In the genomic region with DNA sequence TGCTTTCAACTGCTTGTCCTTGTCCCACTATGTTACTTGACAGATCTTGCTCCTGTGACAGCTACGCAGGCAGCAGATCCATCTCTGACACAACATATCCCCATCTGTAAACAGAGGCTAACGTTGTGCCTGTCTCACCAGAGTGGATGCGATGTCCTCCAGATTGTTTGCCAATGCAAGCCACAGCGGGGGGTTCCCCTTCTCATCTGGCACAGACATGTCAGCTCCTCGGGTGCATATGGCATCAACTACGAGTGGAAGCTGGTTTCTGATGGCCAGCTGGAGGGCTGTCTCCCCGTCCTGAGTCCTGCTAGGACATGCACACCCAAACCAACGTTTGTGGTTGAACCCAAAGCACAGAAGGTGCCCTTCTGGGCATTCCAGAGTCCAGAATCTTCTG, we compare ENCODE assay signal across 26 cellular contexts.
"Had no signal": no experiment of that assay in that cellular context is flagged by ENCODE, and none has a peak within 500 bp of the region (broad histone marks: within the 10 kb centered on the region; RNA-seq: fewer than 3 reads in every experiment).

No MANE protein-coding gene starts in this region.

- H3K4me1 ChIP-seq: gastroesophageal sphincter, neural progenitor cell, psoas muscle, transverse colon had no signal

- H3K4me1 Mint-ChIP-seq: naive B cell, neural progenitor cell had no signal

- H3K4me3 ChIP-seq: gastroesophageal sphincter, heart right ventricle, mucosa of descending colon, neural progenitor cell, ovary, psoas muscle, skin epidermis, suprapubic skin, transverse colon, vagina had no signal

- H3K9me3 ChIP-seq: gastroesophageal sphincter, heart right ventricle, mucosa of descending colon, ovary, psoas muscle, suprapubic skin, transverse colon, vagina had no signal

- H3K27me3 Mint-ChIP-seq: activated CD4-positive, alpha-beta memory T cell treated with anti-CD3 and anti-CD28 coated beads, Interleukin-2, amount 10 ng/mL, durations not matched to agents 7 days and 5 days; activated CD4-positive, alpha-beta T cell treated with anti-CD3 and anti-CD28 coated beads for 36 hours; activated naive CD8-positive, alpha-beta T cell; naive B cell; stimulated activated naive CD8-positive, alpha-beta T cell treated with anti-CD3 and anti-CD28 coated beads, Interleukin-15, amount 100 ng/mL, for 72 hours had no signal

- H3K27ac ChIP-seq: gastroesophageal sphincter, neural progenitor cell, ovary, psoas muscle, skin epidermis, suprapubic skin, transverse colon, vagina had no signal

- H3K9me3 Mint-ChIP-seq: activated CD4-positive, alpha-beta memory T cell treated with anti-CD3 and anti-CD28 coated beads, Interleukin-2, amount 10 ng/mL, durations not matched to agents 7 days and 5 days; activated T-cell treated with anti-CD3 and anti-CD28 coated beads, Interleukin-2, amount 50 U/mL, for 4 hours; immature natural killer cell; naive B cell; neural progenitor cell; stimulated activated naive CD8-positive, alpha-beta T cell treated with anti-CD3 and anti-CD28 coated beads, Interleukin-15, amount 100 ng/mL, for 72 hours had no signal

- ATAC-seq: activated CD4-positive, alpha-beta T cell treated with anti-CD3 and anti-CD28 coated beads for 36 hours; activated T-cell treated with anti-CD3 and anti-CD28 coated beads, Interleukin-2, amount 50 U/mL, for 4 hours; esophagus mucosa; gastroesophageal sphincter; heart right ventricle; mucosa of descending colon; right cardiac atrium; stimulated activated naive CD8-positive, alpha-beta T cell treated with anti-CD3 and anti-CD28 coated beads, Interleukin-15, amount 100 ng/mL, for 72 hours had no signal

- H3K27ac Mint-ChIP-seq: activated CD4-positive, alpha-beta memory T cell treated with anti-CD3 and anti-CD28 coated beads, Interleukin-2, amount 10 ng/mL, durations not matched to agents 7 days and 5 days; activated CD4-positive, alpha-beta T cell treated with anti-CD3 and anti-CD28 coated beads for 36 hours; activated naive CD8-positive, alpha-beta T cell; neural progenitor cell had no signal

- DNase-seq: activated CD4-positive, alpha-beta memory T cell treated with anti-CD3 and anti-CD28 coated beads, Interleukin-2, amount 10 ng/mL, durations not matched to agents 7 days and 5 days; activated CD4-positive, alpha-beta T cell treated with anti-CD3 and anti-CD28 coated beads for 36 hours; activated gamma-delta T cell; activated T-cell treated with anti-CD3 and anti-CD28 coated beads, Interleukin-2, amount 50 U/mL, for 4 hours; amygdala; cerebellar nuclear complex; effector CD4-positive, alpha-beta T cell; heart right ventricle; immature natural killer cell; mesenchymal stem cell; mucosa of descending colon; naive B cell; psoas muscle; stimulated activated CD4-positive, alpha-beta T cell treated with anti-CD3 and anti-CD28 coated beads, Interleukin-15, amount 100 ng/mL, for 24 hours; stimulated activated CD4-positive, alpha-beta T cell treated with anti-CD3 and anti-CD28 coated beads, Interleukin-2, amount 100 ng/mL, for 48 hours; stimulated activated naive CD8-positive, alpha-beta T cell treated with anti-CD3 and anti-CD28 coated beads, Interleukin-15, amount 100 ng/mL, for 72 hours; transverse colon had no signal

- H3K4me3 Mint-ChIP-seq: activated CD4-positive, alpha-beta memory T cell treated with anti-CD3 and anti-CD28 coated beads, Interleukin-2, amount 10 ng/mL, durations not matched to agents 7 days and 5 days; activated CD4-positive, alpha-beta T cell treated with anti-CD3 and anti-CD28 coated beads for 36 hours; activated naive CD8-positive, alpha-beta T cell; activated T-cell treated with anti-CD3 and anti-CD28 coated beads, Interleukin-2, amount 50 U/mL, for 4 hours; immature natural killer cell; naive B cell; neural progenitor cell; stimulated activated naive CD8-positive, alpha-beta T cell treated with anti-CD3 and anti-CD28 coated beads, Interleukin-15, amount 100 ng/mL, for 72 hours had no signal

- H3K36me3 ChIP-seq: neural progenitor cell, ovary had no signal

- H3K27me3 ChIP-seq: gastroesophageal sphincter, heart right ventricle, neural progenitor cell, ovary, suprapubic skin, transverse colon, vagina had no signal
